In genomic region chr1:3724416-3725030, GRCh38 we compare ENCODE assay signal across 1 cellular context.
A peak's percentile ranks its signal among the peaks of the same experiment; 100 is the strongest.
TF ChIP-seq lines count a peak whose summit lies in the region.

No MANE protein-coding gene starts in this region.

TF ChIP-seq in HepG2, 621 proteins besides CTCF, POLR2A, EP300 and RAD21:
- TF ChIP-seq STAG1 (CRISPR knock-in tag; IDR thresholded peaks at IDR 0.05) (peak; percentile 79), XRCC5 (optimal IDR thresholded peaks at IDR 0.05; ENCODE audit: low read length) (peak; percentile 41), SMC3 (IDR thresholded peaks at IDR 0.05; ENCODE audit: low read length) (peak; percentile 42), ZFP90 (CRISPR knock-in tag; IDR thresholded peaks at IDR 0.05; ENCODE audit: borderline replicate concordance) (0 out of 2 replicates have a peak, but pooled peaks have one; percentile 31), ZFX (CRISPR knock-in tag; IDR thresholded peaks at IDR 0.05; ENCODE audit: low read depth) (peak; percentile 25; the same call in 1 of the 2 replicates), ZNF501 (CRISPR knock-in tag; IDR thresholded peaks at IDR 0.05) (0 out of 2 replicates have a peak, but pooled peaks have one; percentile 19), HNF1B (CRISPR knock-in tag; IDR thresholded peaks at IDR 0.05) (peak; percentile 41; the same call in 1 of the 2 replicates), ZNF572 (CRISPR knock-in tag; IDR thresholded peaks at IDR 0.05) (peak; percentile 41; the same call in 1 of the 2 replicates), HIVEP1 (CRISPR knock-in tag; IDR thresholded peaks at IDR 0.05) (peak; percentile 60; the same call in 1 of the 2 replicates)
